Comparison of ENCODE assay signal across 8 cellular contexts in genomic region chr1:159854693-159855192, GRCh38. TPM values are rescaled to one million over a fixed set of nuclear protein-coding genes. Genes with fewer than 3 reads are reported as not detected.
DNase-seq lines count a peak whose midpoint lies in the region; ATAC-seq, FAIRE-seq and TF ChIP-seq lines count a peak whose summit lies in the region.

No MANE protein-coding gene starts in this region.

- peak overlapping the region; percentile 54 to 60 (median 57) for H3K4me3 ChIP-seq in endothelial cell of umbilical vein (replicated peaks in 1 of 3; ENCODE audit: insufficient read depth in 1 of 3, low read depth in 1 of 3, low read length in 3 of 3)

- H3K27me3 ChIP-seq in endothelial cell of umbilical vein (ENCODE audit: control insufficient read depth in 2 of 2, insufficient read depth in 2 of 2, low read length in 2 of 2): no peaks in the 10 kb centered on the region

- H3K79me2 ChIP-seq in endothelial cell of umbilical vein (ENCODE audit: control insufficient read depth, insufficient read depth, low read length): no peaks in the 10 kb centered on the region

- peak overlapping the region; percentile 79 for H3K27ac ChIP-seq in 22Rv1
- peak overlapping the region; percentile 24 for H3K27ac ChIP-seq in endothelial cell of umbilical vein (ENCODE audit: insufficient read depth, low read depth, low read length)

- peak overlapping the region; percentile 98 for H2AFZ ChIP-seq in endothelial cell of umbilical vein (ENCODE audit: low read depth, low read length)

- no peaks in the 10 kb centered on the region for H3K36me3 Mint-ChIP-seq in mesothelial cell of epicardium

- peak; percentile 77 for FAIRE-seq in endothelial cell of umbilical vein (lab: Jason Lieb, UNC)

- TF ChIP-seq POLR2A in endothelial cell of umbilical vein (IDR thresholded peaks at IDR 0.05; ENCODE audit: low read depth, low read length): peak; percentile 51

- peaks cover 19% of the 10 kb centered on the region for H3K4me1 Mint-ChIP-seq in mesothelial cell of epicardium

- peak overlapping the region; percentile 85 for H3K4me2 ChIP-seq in endothelial cell of umbilical vein (ENCODE audit: insufficient read depth, low read length)

- intact Hi-C loops in endothelial cell of umbilical vein (cut with micrococcal nuclease): loop anchor here (1.0 to 2.0 kb wide), 3 partner anchors 28 to 55 kb away; no protein-coding TSS in a partner anchor

- H3K27ac Mint-ChIP-seq in mesothelial cell of epicardium: peak overlapping the region; percentile 13

- dilution Hi-C loops in endothelial cell of umbilical vein (cut with MboI; ENCODE audit: extremely low pct_ligation_motif_present, low sequenced_read_pairs): no loop called here

- no peaks in the 10 kb centered on the region for H3K9me3 ChIP-seq in endothelial cell of umbilical vein (replicated peaks; ENCODE audit: control insufficient read depth, insufficient read depth, low read length)

- H3K27me3 Mint-ChIP-seq in mesothelial cell of epicardium (ENCODE audit: low read depth): peaks cover 4% of the 10 kb centered on the region

- BruUV-seq in endothelial cell of umbilical vein (replicated peaks; lab: Mats Ljungman, UMichigan): no TSS peak

- H3K4me1 ChIP-seq in endothelial cell of umbilical vein (ENCODE audit: control insufficient read depth, extremely low read depth, insufficient read depth, low read length): peaks cover 16% of the 10 kb centered on the region

- H3K9ac ChIP-seq in endothelial cell of umbilical vein (replicated peaks; ENCODE audit: extremely low read depth, insufficient read depth, low read length): peak overlapping the region; percentile 71

- ATAC-seq in GM18861 (IDR thresholded peaks at IDR 0.05; ENCODE audit: unreplicated experiment) (peak; percentile 66), HG03159 (IDR thresholded peaks at IDR 0.05; ENCODE audit: unreplicated experiment) (peak; percentile 87)

- no peaks in the 10 kb centered on the region for H4K20me1 ChIP-seq in endothelial cell of umbilical vein (replicated peaks; ENCODE audit: control insufficient read depth, extremely low read depth, insufficient read depth, low read length)

- peak overlapping the region; percentile 85 for H3K4me3 Mint-ChIP-seq in mesothelial cell of epicardium

- CTCF ChIA-PET in endothelial cell of umbilical vein (lab: Charles Lee): interaction anchor here (1.0 to 5.9 kb wide), 4 partner anchors 35 to 153 kb away, joined by 3 to 32 read pairs (median 16); no protein-coding TSS in a partner anchor

- POLR2A ChIA-PET in endothelial cell of umbilical vein (lab: Charles Lee): no interaction called here

- H3K9me3 Mint-ChIP-seq in mesothelial cell of epicardium: no peaks in the 10 kb centered on the region

- TF ChIP-seq CTCF in 22Rv1 (IDR thresholded peaks at IDR 0.05) (peak; percentile 34), endothelial cell of umbilical vein (IDR thresholded peaks at IDR 0.05; ENCODE audit: extremely low read depth in 1 of 2, insufficient read depth in 1 of 2, low read depth in 1 of 2, low read length in 2 of 2) (no peak), mesothelial cell of epicardium (IDR thresholded peaks at IDR 0.05; ENCODE audit: unreplicated experiment) (no peak)

- H3K36me3 ChIP-seq in endothelial cell of umbilical vein (ENCODE audit: control insufficient read depth in 2 of 2, extremely low read depth in 1 of 2, insufficient read depth in 2 of 2, low read length in 2 of 2): no peaks in the 10 kb centered on the region

- DNase-seq in NOMO-1 (lab: John Stamatoyannopoulos, UW; ENCODE audit: unreplicated experiment in 2 of 2) (peak; percentile 87 to 96), activated T-cell treated with anti-CD3 and anti-CD28 coated beads for 24 hours (ENCODE audit: low read depth) (peak; percentile 66), endothelial cell of umbilical vein (ENCODE audit: low read depth, low spot score) (peak; percentile 78), mesothelial cell of epicardium (ENCODE audit: low spot score in 2 of 2, unreplicated experiment in 2 of 2) (peak; percentile 55 to 78)
- DNase-seq in stimulated activated CD8-positive, alpha-beta memory T cell treated with anti-CD3 and anti-CD28 coated beads, Interleukin-15, amount 100 ng/mL, for 1 hour (ENCODE audit: low read depth): peak; percentile 41

- no peaks in the 10 kb centered on the region for H3K9me1 ChIP-seq in endothelial cell of umbilical vein (replicated peaks; ENCODE audit: control insufficient read depth, extremely low read depth, insufficient read depth, low read length)

TF ChIP-seq in endothelial cell of umbilical vein, 7 proteins besides CTCF, POLR2A, EP300 and RAD21:
- no peak for TF ChIP-seq EZH2 (IDR thresholded peaks at IDR 0.05; ENCODE audit: borderline replicate concordance, low read depth, low read length, severe bottlenecking)
- no peak for TF ChIP-seq MYC (IDR thresholded peaks at IDR 0.05; ENCODE audit: low read depth, low read length)
- TF ChIP-seq POLR2AphosphoS5 (IDR thresholded peaks at IDR 0.05; ENCODE audit: insufficient read depth, low read depth, low read length): peak; percentile 55
- TF ChIP-seq JUN (IDR thresholded peaks at IDR 0.05; ENCODE audit: borderline replicate concordance, insufficient read depth, insufficient read length, low read depth): no peak

RNA-seq across cellular contexts. Expression of gene VSIG8, which starts 7.7 kb away (rescaled TPM):
- total RNA-seq in endothelial cell of umbilical vein: 0.18 TPM in 1 of 2 replicates, not detected in the other
- not detected in 2 replicates for polyA plus RNA-seq in endothelial cell of umbilical vein
- 0.09 TPM in 1 of 2 replicates, not detected in the other for polyA plus RNA-seq in endothelial cell of umbilical vein (2011; cell fraction: cytosol; rRNA removed)
- polyA plus RNA-seq in endothelial cell of umbilical vein (2011; cell fraction: nucleus; rRNA removed): not detected in 2 replicates
- polyA plus RNA-seq in endothelial cell of umbilical vein (2012): not detected in 2 replicates
- polyA minus RNA-seq in endothelial cell of umbilical vein: not detected in 2 replicates
- not detected for polyA minus RNA-seq in endothelial cell of umbilical vein (2011; cell fraction: cytosol; rRNA and poly(A)+ RNA removed)
- polyA minus RNA-seq in endothelial cell of umbilical vein (2011; cell fraction: nucleus; rRNA and poly(A)+ RNA removed): not detected in 2 replicates
- not detected in 3 replicates for total RNA-seq in mesothelial cell of epicardium

RNA-seq across cellular contexts. Expression of gene SLAMF8, which starts 28.1 kb away (rescaled TPM):
- total RNA-seq in endothelial cell of umbilical vein (not detected in 2 replicates), mesothelial cell of epicardium (not detected in 3 replicates)
- polyA plus RNA-seq in endothelial cell of umbilical vein: not detected in 2 replicates
- not detected in 2 replicates for polyA plus RNA-seq in endothelial cell of umbilical vein (2011; cell fraction: cytosol; rRNA removed)
- not detected in 2 replicates for polyA plus RNA-seq in endothelial cell of umbilical vein (2011; cell fraction: nucleus; rRNA removed)
- not detected in 2 replicates for polyA plus RNA-seq in endothelial cell of umbilical vein (2012)
- polyA minus RNA-seq in endothelial cell of umbilical vein: not detected in 2 replicates
- not detected for polyA minus RNA-seq in endothelial cell of umbilical vein (2011; cell fraction: cytosol; rRNA and poly(A)+ RNA removed)
- polyA minus RNA-seq in endothelial cell of umbilical vein (2011; cell fraction: nucleus; rRNA and poly(A)+ RNA removed): not detected in 2 replicates

RNA-seq across cellular contexts. Expression of gene CFAP45, which starts 45.2 kb away (rescaled TPM):
- 2.1 and 2.5 TPM in 2 replicates for total RNA-seq in endothelial cell of umbilical vein
- polyA plus RNA-seq in endothelial cell of umbilical vein: 0.13 and 0.25 TPM in 2 replicates
- polyA plus RNA-seq in endothelial cell of umbilical vein (2011; cell fraction: cytosol; rRNA removed): 0.69 and 0.97 TPM in 2 replicates
- polyA plus RNA-seq in endothelial cell of umbilical vein (2011; cell fraction: nucleus; rRNA removed): 2.2 and 2.7 TPM in 2 replicates
- polyA plus RNA-seq in endothelial cell of umbilical vein (2012): 0.71 and 1.0 TPM in 2 replicates
- polyA minus RNA-seq in endothelial cell of umbilical vein: 0.79 TPM in 1 of 2 replicates, not detected in the other
- polyA minus RNA-seq in endothelial cell of umbilical vein (2011; cell fraction: cytosol; rRNA and poly(A)+ RNA removed): not detected
- 0.91 and 2.2 TPM in 2 replicates for polyA minus RNA-seq in endothelial cell of umbilical vein (2011; cell fraction: nucleus; rRNA and poly(A)+ RNA removed)
- total RNA-seq in mesothelial cell of epicardium: 0.18 to 0.20 TPM (median 0.20 TPM) in 3 replicates

RNA-seq across cellular contexts. Expression of gene FCRL6, which starts 52.6 kb away (rescaled TPM):
- total RNA-seq in endothelial cell of umbilical vein (not detected in 2 replicates), mesothelial cell of epicardium (0.60 to 0.62 TPM (median 0.61 TPM) in 3 replicates)
- polyA plus RNA-seq in endothelial cell of umbilical vein: 0.06 and 0.25 TPM in 2 replicates
- 0.11 TPM in 1 of 2 replicates, not detected in the other for polyA plus RNA-seq in endothelial cell of umbilical vein (2011; cell fraction: cytosol; rRNA removed)
- polyA plus RNA-seq in endothelial cell of umbilical vein (2011; cell fraction: nucleus; rRNA removed): 0.71 and 0.95 TPM in 2 replicates
- 0.27 TPM in 1 of 2 replicates, not detected in the other for polyA plus RNA-seq in endothelial cell of umbilical vein (2012)
- polyA minus RNA-seq in endothelial cell of umbilical vein: not detected in 2 replicates
- polyA minus RNA-seq in endothelial cell of umbilical vein (2011; cell fraction: cytosol; rRNA and poly(A)+ RNA removed): not detected
- polyA minus RNA-seq in endothelial cell of umbilical vein (2011; cell fraction: nucleus; rRNA and poly(A)+ RNA removed): not detected in 2 replicates

Comparison
In these comparisons a context has a peak if more than half of its experiments do, and no peak if none do; other contexts are left out.
1. Peak in every context shown above with its lines: DNase-seq, ATAC-seq, H3K4me3 ChIP-seq and H3K27ac ChIP-seq.
2. DNase-seq: peak in every context shown above with its lines; median percentile 92 in NOMO-1; 78 in endothelial cell of umbilical vein; 66 in mesothelial cell of epicardium; 66 in activated T-cell treated with anti-CD3 and anti-CD28 coated beads for 24 hours; 41 in stimulated activated CD8-positive, alpha-beta memory T cell treated with anti-CD3 and anti-CD28 coated beads, Interleukin-15, amount 100 ng/mL, for 1 hour.